ENCODE assay signal across 8 cellular contexts in the genomic region with DNA sequence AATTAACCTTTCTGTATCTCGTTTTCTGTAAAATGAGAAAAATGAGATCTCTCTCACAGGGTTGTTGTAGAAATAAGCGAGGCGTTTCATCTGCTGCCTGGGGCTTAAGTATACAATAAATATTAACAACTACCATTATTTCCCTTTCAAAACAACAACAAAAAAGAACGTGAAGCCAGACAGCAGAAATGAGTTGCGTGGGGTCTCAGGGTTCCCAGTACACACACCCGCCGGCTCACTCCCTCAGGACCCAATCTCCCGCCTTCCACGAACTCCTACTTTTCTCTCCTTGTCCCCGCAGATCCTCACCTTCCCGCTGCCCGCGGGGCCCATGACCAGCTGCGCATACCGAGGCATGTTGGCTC. TPM values are rescaled to one million over a fixed set of nuclear protein-coding genes. Genes with fewer than 3 reads are reported as not detected.
DNase-seq lines count a peak whose midpoint lies in the region; ATAC-seq, FAIRE-seq and TF ChIP-seq lines count a peak whose summit lies in the region.

No MANE protein-coding gene starts in this region.

- POLR2A ChIA-PET in K562 (lab: Yijun Ruan, JAX), result interaction anchor here (0.6 to 3.1 kb wide), 17 partner anchors 9 to 420 kb away, joined by 3 to 22 read pairs (median 4); a partner anchor contains a TSS

- H3K9me1 ChIP-seq in K562 (ENCODE audit: control insufficient read depth, insufficient read depth, low read length), result no peaks in the 10 kb centered on the region

- peak overlapping the region; percentile 97 for H2AFZ ChIP-seq in K562 (ENCODE audit: low read depth, low read length)

- peak; percentile 83 for TF ChIP-seq POLR2A in K562 (conservative IDR thresholded peaks at IDR 0.05)

- H3K27me3 Mint-ChIP-seq in activated T-cell treated with anti-CD3 and anti-CD28 coated beads, Interleukin-2, amount 50 U/mL, for 72 hours (ENCODE audit: low read depth), result no peaks in the 10 kb centered on the region
- H3K27me3 Mint-ChIP-seq in type B pancreatic cell, result no peaks in the 10 kb centered on the region

- H3K27ac Mint-ChIP-seq in activated T-cell treated with anti-CD3 and anti-CD28 coated beads, Interleukin-2, amount 50 U/mL, for 72 hours, result peak overlapping the region; percentile 89
- peak overlapping the region; percentile 97 for H3K27ac Mint-ChIP-seq in type B pancreatic cell

- H3K36me3 Mint-ChIP-seq in activated T-cell treated with anti-CD3 and anti-CD28 coated beads, Interleukin-2, amount 50 U/mL, for 72 hours (ENCODE audit: insufficient read depth in 2 of 2), result peaks cover 9 to 16% of the 10 kb centered on the region in 2 donors
- H3K36me3 Mint-ChIP-seq in type B pancreatic cell, result peaks cover 6% of the 10 kb centered on the region

- no peak for DNase-seq in activated T-cell treated with anti-CD3 and anti-CD28 coated beads, Interleukin-2, amount 50 U/mL, for 72 hours
- DNase-seq in activated T-cell treated with anti-CD3 and anti-CD28 coated beads for 4 hours, result no peak
- no peak for DNase-seq in K562 (ENCODE audit: extremely low read depth in 1 of 4, low spot score in 3 of 4)
- DNase-seq in lung (ENCODE audit: low spot score), result no peak
- no peak for DNase-seq in type B pancreatic cell (ENCODE audit: extremely low spot score, unreplicated experiment)
- no peak for DNase-seq in hepatic stellate cell (ENCODE audit: low spot score)
- no peak for DNase-seq in GM19238 (ENCODE audit: insufficient read length, low spot score)

- in situ Hi-C loops in K562 (cut with MboI), result loop anchor here (5.0 kb wide), 1 partner anchor 139 kb away; no protein-coding TSS in a partner anchor

- H3K9ac ChIP-seq in K562 (ENCODE audit: insufficient read depth in 1 of 2, low read depth in 2 of 2, low read length in 2 of 2), result peak overlapping the region; percentile 89 to 95

- CTCF ChIA-PET in K562 (lab: Yijun Ruan, JAX; ENCODE audit: low intra/inter-chr PET ratio), result interaction anchor here (1.7 to 3.0 kb wide), 2 partner anchors 132 to 134 kb away, joined by 5 to 15 read pairs; no protein-coding TSS in a partner anchor

- H3K4me3 ChIP-seq in K562 (peak overlapping the region; percentile 59), lung (peak overlapping the region; percentile 67)

- peak overlapping the region; percentile 94 for H3K4me2 ChIP-seq in K562 (ENCODE audit: insufficient read depth, low read length)

- H3K79me2 ChIP-seq in K562 (ENCODE audit: control insufficient read depth, insufficient read depth, low read length), result peaks cover 61% of the 10 kb centered on the region

- H3K9me3 ChIP-seq in K562 (replicated peaks; ENCODE audit: control insufficient read depth, insufficient read depth, low read depth, low read length) (no peaks in the 10 kb centered on the region), lung (ENCODE audit: control insufficient read depth in 2 of 2, insufficient read depth in 1 of 2, low read length in 1 of 2) (no peaks in the 10 kb centered on the region)

- H3K36me3 ChIP-seq in K562 (ENCODE audit: control insufficient read depth, insufficient read depth, low read length), result peaks cover 31% of the 10 kb centered on the region; the same call in 2 of the 3 replicates
- H3K36me3 ChIP-seq in lung (ENCODE audit: control insufficient read depth in 2 of 2, insufficient read depth in 2 of 2, low read length in 2 of 2), result peaks cover 0 to 5% of the 10 kb centered on the region in 2 donors

- no peaks in the 10 kb centered on the region; the same call in 1 of the 2 replicates for H4K20me1 ChIP-seq in K562 (replicated peaks; ENCODE audit: control insufficient read depth, insufficient read depth, low read length)

- peak overlapping the region; percentile 89 for H3K4me3 Mint-ChIP-seq in activated T-cell treated with anti-CD3 and anti-CD28 coated beads, Interleukin-2, amount 50 U/mL, for 72 hours
- H3K4me3 Mint-ChIP-seq in type B pancreatic cell, result peak overlapping the region; percentile 100

- intact Hi-C loops in K562 (cut with micrococcal nuclease), result loop anchor here (2.0 kb wide), 1 partner anchor 17 kb away; a partner anchor contains a TSS

- no peak for TF ChIP-seq CTCF in K562 (IDR thresholded peaks at IDR 0.05 in 2 of 3, conservative IDR thresholded peaks at IDR 0.05 in 1 of 3; ENCODE audit: insufficient read depth in 2 of 3, low read depth in 1 of 3, low read length in 3 of 3)
- TF ChIP-seq CTCF in lung (IDR thresholded peaks at IDR 0.05; ENCODE audit: control extremely low read depth, extremely low read depth), result no peak
- TF ChIP-seq CTCF in type B pancreatic cell (conservative IDR thresholded peaks at IDR 0.05), result no peak

- FAIRE-seq in K562 (lab: Jason Lieb, UNC), result no peak

- TF ChIP-seq EP300 in K562 (IDR thresholded peaks at IDR 0.05; ENCODE audit: low read length), result no peak

- TSS peak; percentile 89 for BruUV-seq in K562 (replicated peaks; lab: Mats Ljungman, UMichigan)

- H3K27ac ChIP-seq in K562 (ENCODE audit: extremely low read depth, low read depth, low read length) (peak overlapping the region; percentile 79), lung (ENCODE audit: low read depth in 1 of 2, low read length in 1 of 2) (peak overlapping the region; percentile 75 to 78)

- ATAC-seq in activated T-cell treated with anti-CD3 and anti-CD28 coated beads, Interleukin-2, amount 50 U/mL, for 72 hours (replicated peaks in 1 of 2), result no peak
- ATAC-seq in K562 (no peak), lung (ENCODE audit: insufficient read depth, low FRiP score) (no peak), GM18511 (IDR thresholded peaks at IDR 0.05; ENCODE audit: unreplicated experiment) (no peak)

- H3K27me3 ChIP-seq in K562 (ENCODE audit: control insufficient read depth in 2 of 2, insufficient read depth in 2 of 2, low read length in 2 of 2) (no peaks in the 10 kb centered on the region), lung (ENCODE audit: control insufficient read depth, insufficient read depth) (no peaks in the 10 kb centered on the region)

- H3K9me3 Mint-ChIP-seq in activated T-cell treated with anti-CD3 and anti-CD28 coated beads, Interleukin-2, amount 50 U/mL, for 72 hours, result no peaks in the 10 kb centered on the region
- H3K9me3 Mint-ChIP-seq in type B pancreatic cell, result no peaks in the 10 kb centered on the region

- H3K4me1 ChIP-seq in K562 (replicated peaks in 1 of 2; ENCODE audit: control insufficient read depth in 2 of 2, insufficient read depth in 2 of 2, low read length in 2 of 2), result peaks cover 25 to 30% of the 10 kb centered on the region in 2 experiments; a peak in 4 of 5 replicates
- peaks cover 4 to 8% of the 10 kb centered on the region in 2 donors for H3K4me1 ChIP-seq in lung (ENCODE audit: control insufficient read depth in 2 of 2, insufficient read depth in 2 of 2, low read length in 2 of 2)

- WGBS in K562 (ENCODE audit: insufficient coverage, low coverage, missing lambda C conversion rate), result 0% methylated on average over 15 of the region's 15 CpGs
- WGBS in lung, 2 donors, result 1% methylated on average over 15 of the region's 15 CpGs

- no peak for TF ChIP-seq RAD21 in K562 (CRISPR knock-in tag; conservative IDR thresholded peaks at IDR 0.05 in 1 of 2, IDR thresholded peaks at IDR 0.05 in 1 of 2)

- peaks cover 41% of the 10 kb centered on the region for H3K4me1 Mint-ChIP-seq in activated T-cell treated with anti-CD3 and anti-CD28 coated beads, Interleukin-2, amount 50 U/mL, for 72 hours (ENCODE audit: low read depth)
- peaks cover 14% of the 10 kb centered on the region for H3K4me1 Mint-ChIP-seq in type B pancreatic cell (ENCODE audit: unreplicated experiment)

RNA-seq across cellular contexts. Expression of a gene that starts 0.2 kb away (rescaled TPM):
- 10 to 100 TPM; 42.3 to 43.4 TPM for total RNA-seq in activated T-cell treated with anti-CD3 and anti-CD28 coated beads, Interleukin-2, amount 50 U/mL, for 72 hours
- total RNA-seq in K562 (2011; cell fraction: chromatin; rRNA removed; ENCODE audit: low replicate concordance), result 16.0 and 19.8 TPM in 2 replicates
- 9.7 and 11.7 TPM in 2 replicates for total RNA-seq in K562 (2011; cell fraction: nucleolus; rRNA removed)
- 21.8 and 23.8 TPM in 2 replicates for total RNA-seq in K562 (2011; cell fraction: nucleoplasm; rRNA removed)
- total RNA-seq in K562 (2014; rRNA removed), result 33.2 and 35.8 TPM in 2 replicates
- 65.6 and 70.8 TPM in 2 replicates for total RNA-seq in K562 (2014; rRNA removed; fragmentation: Illumina TruSeq; extraction: Trizol)
- 51.4 and 55.5 TPM in 2 replicates for total RNA-seq in K562 (2015; rRNA removed; fragmentation: Illumina TruSeq; extraction: Trizol)
- 59.6 and 64.2 TPM in 2 replicates for total RNA-seq in K562 (2021)
- polyA plus RNA-seq in K562 (2011; rRNA removed), result 54.3 and 92.3 TPM in 2 replicates
- 32.3 and 92.3 TPM in 2 replicates for polyA plus RNA-seq in K562 (2011; cell fraction: cytosol; rRNA removed)
- 14.6 and 29.3 TPM in 2 replicates for polyA plus RNA-seq in K562 (2011; cell fraction: nucleus; rRNA removed)
- polyA plus RNA-seq in K562 (2012), result 36.9 and 61.6 TPM in 2 replicates
- polyA plus RNA-seq in K562 (2014; fragmentation: Illumina TruSeq; extraction: Trizol), result 55.7 and 57.1 TPM in 2 replicates
- polyA plus RNA-seq in K562 (2014; fragmentation: Nextera tagmentation; extraction: Ambion mirVana), result 100 to 1,000 TPM; 105 to 123 TPM
- 43.8 and 48.3 TPM in 2 replicates for polyA plus RNA-seq in K562 (2014; rRNA removed)
- polyA minus RNA-seq in K562 (2011; rRNA and poly(A)+ RNA removed), result 73.8 and 103 TPM in 2 replicates
- 20.8 and 31.5 TPM in 2 replicates for polyA minus RNA-seq in K562 (2011; cell fraction: cytosol; rRNA and poly(A)+ RNA removed)
- 9.2 and 22.0 TPM in 2 replicates for polyA minus RNA-seq in K562 (2011; cell fraction: nucleus; rRNA and poly(A)+ RNA removed)
- total RNA-seq in lung, result 10 to 100 TPM; 20.4 to 24.4 TPM
- 10 to 100 TPM; 23.7 to 26.9 TPM for polyA plus RNA-seq in lung
- total RNA-seq in type B pancreatic cell (ENCODE audit: low replicate concordance), result 15.2 and 18.1 TPM in 2 replicates

RNA-seq across cellular contexts. Expression of a gene that starts 0.8 kb away (rescaled TPM):
- total RNA-seq in activated T-cell treated with anti-CD3 and anti-CD28 coated beads, Interleukin-2, amount 50 U/mL, for 72 hours, result 10 to 100 TPM; 17.5 to 23.4 TPM
- total RNA-seq in K562 (2011; cell fraction: chromatin; rRNA removed; ENCODE audit: low replicate concordance), result 25.6 and 32.2 TPM in 2 replicates
- total RNA-seq in K562 (2011; cell fraction: nucleolus; rRNA removed), result 23.2 and 25.2 TPM in 2 replicates
- total RNA-seq in K562 (2011; cell fraction: nucleoplasm; rRNA removed), result 27.7 and 36.1 TPM in 2 replicates
- total RNA-seq in K562 (2014; rRNA removed), result 44.6 and 48.5 TPM in 2 replicates
- 58.8 and 61.0 TPM in 2 replicates for total RNA-seq in K562 (2014; rRNA removed; fragmentation: Illumina TruSeq; extraction: Trizol)
- total RNA-seq in K562 (2015; rRNA removed; fragmentation: Illumina TruSeq; extraction: Trizol), result 39.9 and 42.2 TPM in 2 replicates
- total RNA-seq in K562 (2021), result 30.0 and 30.1 TPM in 2 replicates
- 78.0 and 96.9 TPM in 2 replicates for polyA plus RNA-seq in K562 (2011; rRNA removed)
- polyA plus RNA-seq in K562 (2011; cell fraction: cytosol; rRNA removed), result 52.4 and 52.9 TPM in 2 replicates
- polyA plus RNA-seq in K562 (2011; cell fraction: nucleus; rRNA removed), result 53.9 and 56.3 TPM in 2 replicates
- polyA plus RNA-seq in K562 (2012), result 24.2 and 37.7 TPM in 2 replicates
- polyA plus RNA-seq in K562 (2014; fragmentation: Illumina TruSeq; extraction: Trizol), result 38.5 and 50.0 TPM in 2 replicates
- 10 to 100 TPM; 17.2 to 30.1 TPM for polyA plus RNA-seq in K562 (2014; fragmentation: Nextera tagmentation; extraction: Ambion mirVana)
- 61.6 and 66.0 TPM in 2 replicates for polyA plus RNA-seq in K562 (2014; rRNA removed)
- 38.0 and 39.3 TPM in 2 replicates for polyA minus RNA-seq in K562 (2011; rRNA and poly(A)+ RNA removed)
- 21.1 and 23.6 TPM in 2 replicates for polyA minus RNA-seq in K562 (2011; cell fraction: cytosol; rRNA and poly(A)+ RNA removed)
- polyA minus RNA-seq in K562 (2011; cell fraction: nucleus; rRNA and poly(A)+ RNA removed), result 22.1 and 31.5 TPM in 2 replicates
- total RNA-seq in lung, result 1 to 10 TPM; 2.9 to 6.3 TPM
- polyA plus RNA-seq in lung, result 1 to 10 TPM; 4.0 to 6.4 TPM
- 2.5 and 13.2 TPM in 2 replicates for total RNA-seq in type B pancreatic cell (ENCODE audit: low replicate concordance)

RNA-seq across cellular contexts. Expression of a gene that starts 17.7 kb away (rescaled TPM):
- total RNA-seq in activated T-cell treated with anti-CD3 and anti-CD28 coated beads, Interleukin-2, amount 50 U/mL, for 72 hours, result 100 to 1,000 TPM; 166 to 210 TPM
- 41.8 and 103 TPM in 2 replicates for total RNA-seq in K562 (2011; cell fraction: chromatin; rRNA removed; ENCODE audit: low replicate concordance)
- total RNA-seq in K562 (2011; cell fraction: nucleolus; rRNA removed), result 34.5 and 35.0 TPM in 2 replicates
- total RNA-seq in K562 (2011; cell fraction: nucleoplasm; rRNA removed), result 62.8 and 72.9 TPM in 2 replicates
- total RNA-seq in K562 (2014; rRNA removed) (172 and 197 TPM in 2 replicates), K562 (2014; rRNA removed; fragmentation: Illumina TruSeq; extraction: Trizol) (388 and 441 TPM in 2 replicates), K562 (2015; rRNA removed; fragmentation: Illumina TruSeq; extraction: Trizol) (475 and 504 TPM in 2 replicates), K562 (2021) (213 and 225 TPM in 2 replicates), lung (100 to 1,000 TPM; 179 to 195 TPM), type B pancreatic cell (ENCODE audit: low replicate concordance) (164 and 218 TPM in 2 replicates)
- polyA plus RNA-seq in K562 (2011; rRNA removed) (63.0 and 74.2 TPM in 2 replicates), K562 (2014; fragmentation: Illumina TruSeq; extraction: Trizol) (326 and 345 TPM in 2 replicates), K562 (2014; fragmentation: Nextera tagmentation; extraction: Ambion mirVana) (100 to 1,000 TPM; 450 to 575 TPM), K562 (2014; rRNA removed) (167 and 216 TPM in 2 replicates), lung (100 to 1,000 TPM; 491 to 514 TPM)
- polyA plus RNA-seq in K562 (2011; cell fraction: cytosol; rRNA removed), result 38.2 and 97.8 TPM in 2 replicates
- polyA plus RNA-seq in K562 (2011; cell fraction: nucleus; rRNA removed), result 16.3 and 22.5 TPM in 2 replicates
- polyA plus RNA-seq in K562 (2012), result 242 and 327 TPM in 2 replicates
- polyA minus RNA-seq in K562 (2011; rRNA and poly(A)+ RNA removed), result 44.1 and 57.8 TPM in 2 replicates
- polyA minus RNA-seq in K562 (2011; cell fraction: cytosol; rRNA and poly(A)+ RNA removed), result 39.2 and 54.5 TPM in 2 replicates
- polyA minus RNA-seq in K562 (2011; cell fraction: nucleus; rRNA and poly(A)+ RNA removed), result 11.8 and 28.2 TPM in 2 replicates

RNA-seq across cellular contexts. Expression of a gene that starts 34.1 kb away (rescaled TPM):
- 100 to 1,000 TPM in 1 of 2 donors, 10 to 100 TPM in 1; 98.2 to 104 TPM for total RNA-seq in activated T-cell treated with anti-CD3 and anti-CD28 coated beads, Interleukin-2, amount 50 U/mL, for 72 hours
- total RNA-seq in K562 (2011; cell fraction: chromatin; rRNA removed; ENCODE audit: low replicate concordance), result 69.7 and 167 TPM in 2 replicates
- total RNA-seq in K562 (2011; cell fraction: nucleolus; rRNA removed), result 43.2 and 47.9 TPM in 2 replicates
- total RNA-seq in K562 (2011; cell fraction: nucleoplasm; rRNA removed), result 103 and 144 TPM in 2 replicates
- total RNA-seq in K562 (2014; rRNA removed) (69.6 and 85.8 TPM in 2 replicates), K562 (2014; rRNA removed; fragmentation: Illumina TruSeq; extraction: Trizol) (166 and 190 TPM in 2 replicates), K562 (2015; rRNA removed; fragmentation: Illumina TruSeq; extraction: Trizol) (143 and 162 TPM in 2 replicates), K562 (2021) (117 and 125 TPM in 2 replicates), lung (100 to 1,000 TPM in 1 of 2 donors, 10 to 100 TPM in 1; 73.7 to 104 TPM), type B pancreatic cell (ENCODE audit: low replicate concordance) (72.6 and 84.7 TPM in 2 replicates)
- polyA plus RNA-seq in K562 (2011; rRNA removed) (218 and 272 TPM in 2 replicates), K562 (2014; fragmentation: Illumina TruSeq; extraction: Trizol) (225 and 273 TPM in 2 replicates), K562 (2014; fragmentation: Nextera tagmentation; extraction: Ambion mirVana) (100 to 1,000 TPM; 550 to 638 TPM), K562 (2014; rRNA removed) (269 and 342 TPM in 2 replicates), lung (100 to 1,000 TPM; 165 to 177 TPM)
- 70.1 and 115 TPM in 2 replicates for polyA plus RNA-seq in K562 (2011; cell fraction: cytosol; rRNA removed)
- 72.2 and 128 TPM in 2 replicates for polyA plus RNA-seq in K562 (2011; cell fraction: nucleus; rRNA removed)
- 163 and 172 TPM in 2 replicates for polyA plus RNA-seq in K562 (2012)
- polyA minus RNA-seq in K562 (2011; rRNA and poly(A)+ RNA removed), result 126 and 146 TPM in 2 replicates
- polyA minus RNA-seq in K562 (2011; cell fraction: cytosol; rRNA and poly(A)+ RNA removed), result 33.7 and 46.7 TPM in 2 replicates
- 29.8 and 58.5 TPM in 2 replicates for polyA minus RNA-seq in K562 (2011; cell fraction: nucleus; rRNA and poly(A)+ RNA removed)

RNA-seq across cellular contexts. Expression of a gene that starts 34.3 kb away (rescaled TPM):
- 1 to 10 TPM; 2.3 to 4.4 TPM for total RNA-seq in activated T-cell treated with anti-CD3 and anti-CD28 coated beads, Interleukin-2, amount 50 U/mL, for 72 hours
- total RNA-seq in K562 (2011; cell fraction: chromatin; rRNA removed; ENCODE audit: low replicate concordance), result 0.28 and 0.79 TPM in 2 replicates
- total RNA-seq in K562 (2011; cell fraction: nucleolus; rRNA removed), result 0.13 and 0.17 TPM in 2 replicates
- 0.29 and 0.69 TPM in 2 replicates for total RNA-seq in K562 (2011; cell fraction: nucleoplasm; rRNA removed)
- total RNA-seq in K562 (2014; rRNA removed), result 0.05 and 0.69 TPM in 2 replicates
- 0.65 and 0.80 TPM in 2 replicates for total RNA-seq in K562 (2014; rRNA removed; fragmentation: Illumina TruSeq; extraction: Trizol)
- total RNA-seq in K562 (2015; rRNA removed; fragmentation: Illumina TruSeq; extraction: Trizol), result 0.43 and 0.64 TPM in 2 replicates
- total RNA-seq in K562 (2021), result 0.31 and 0.51 TPM in 2 replicates
- polyA plus RNA-seq in K562 (2011; rRNA removed), result 0.24 and 0.42 TPM in 2 replicates
- 0.28 and 0.34 TPM in 2 replicates for polyA plus RNA-seq in K562 (2011; cell fraction: cytosol; rRNA removed)
- polyA plus RNA-seq in K562 (2011; cell fraction: nucleus; rRNA removed), result 0.20 and 0.73 TPM in 2 replicates
- 0.34 and 1.2 TPM in 2 replicates for polyA plus RNA-seq in K562 (2012)
- polyA plus RNA-seq in K562 (2014; fragmentation: Illumina TruSeq; extraction: Trizol), result 0.28 and 0.43 TPM in 2 replicates
- under 1 TPM; 0.49 to 0.83 TPM for polyA plus RNA-seq in K562 (2014; fragmentation: Nextera tagmentation; extraction: Ambion mirVana)
- 0.31 and 0.32 TPM in 2 replicates for polyA plus RNA-seq in K562 (2014; rRNA removed)
- 0.14 and 2.3 TPM in 2 replicates for polyA minus RNA-seq in K562 (2011; rRNA and poly(A)+ RNA removed)
- polyA minus RNA-seq in K562 (2011; cell fraction: cytosol; rRNA and poly(A)+ RNA removed), result not detected in 2 replicates
- polyA minus RNA-seq in K562 (2011; cell fraction: nucleus; rRNA and poly(A)+ RNA removed), result not detected in 2 replicates
- total RNA-seq in lung, result 1 to 10 TPM in 1 of 2 donors, under 1 TPM in 1; 0.77 to 1.5 TPM
- under 1 TPM; 0.12 to 0.46 TPM for polyA plus RNA-seq in lung
- total RNA-seq in type B pancreatic cell (ENCODE audit: low replicate concordance), result 0.12 and 0.46 TPM in 2 replicates
